In the genomic region with DNA sequence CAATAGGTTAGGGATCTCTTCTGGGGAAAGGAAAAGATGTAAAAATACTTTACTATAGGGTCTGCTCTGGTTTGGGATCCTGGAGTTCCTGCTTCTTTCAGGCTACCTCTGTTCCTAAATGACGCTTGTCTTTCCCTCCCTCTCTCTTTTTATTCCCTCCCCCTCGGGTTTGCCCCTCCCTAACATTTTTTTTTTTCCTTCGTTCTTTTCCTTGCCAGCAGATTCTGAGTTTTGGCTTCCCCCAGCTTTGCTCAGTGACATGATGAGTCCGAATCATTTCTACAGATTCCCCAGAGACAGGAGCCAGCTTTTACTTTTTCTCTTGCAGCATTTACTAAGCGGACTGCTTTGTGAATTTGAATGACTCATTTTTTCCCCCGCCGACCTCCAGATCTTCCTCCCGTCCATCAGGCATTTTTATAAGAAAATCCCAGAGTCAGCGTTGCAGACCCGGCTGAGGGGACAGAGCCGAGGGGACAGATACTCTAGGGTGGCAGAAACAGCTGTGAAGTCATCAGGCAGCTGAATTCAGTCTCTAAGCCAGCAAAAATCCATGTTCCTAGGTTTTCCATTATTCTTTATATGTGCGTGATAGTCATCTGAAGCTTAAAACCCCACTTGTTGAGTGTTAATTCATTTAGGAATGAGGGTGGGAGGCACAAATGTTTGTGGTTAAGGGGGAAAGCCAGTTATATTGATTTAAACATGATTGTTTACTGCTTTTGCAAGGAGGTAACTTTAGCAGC, we compare ENCODE assay signal across 9 cellular contexts. TPM values are rescaled to one million over a fixed set of nuclear protein-coding genes. Genes with fewer than 3 reads are reported as not detected.
A peak's percentile ranks its signal among the peaks of the same experiment; 100 is the strongest.
DNase-seq lines count a peak whose midpoint lies in the region; ATAC-seq and TF ChIP-seq lines count a peak whose summit lies in the region.
"Had no signal": no experiment of that assay in that cellular context is flagged by ENCODE, and none has a peak within 500 bp of the region (broad histone marks: within the 10 kb centered on the region; RNA-seq: fewer than 3 reads in every experiment).

A gene with protein sequence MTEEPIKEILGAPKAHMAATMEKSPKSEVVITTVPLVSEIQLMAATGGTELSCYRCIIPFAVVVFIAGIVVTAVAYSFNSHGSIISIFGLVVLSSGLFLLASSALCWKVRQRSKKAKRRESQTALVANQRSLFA (minus strand): TSS at position 123 of the 746 bp plus-strand sequence. CDS start 1,794 bp downstream, outside the sequence.

- H3K36me3 ChIP-seq in BE2C (no peaks in the 10 kb centered on the region), SJSA1 (no peaks in the 10 kb centered on the region), parathyroid adenoma (ENCODE audit: control insufficient read depth, insufficient read depth, low read length) (no peaks in the 10 kb centered on the region)

- H3K4me3 ChIP-seq in BE2C (ENCODE audit: low read depth, low read length): peak within 1 kb of the TSS; percentile 64
- peak within 1 kb of the TSS; percentile 29 for H3K4me3 ChIP-seq in SJSA1
- H3K4me3 ChIP-seq in parathyroid adenoma (ENCODE audit: low read depth, low read length): no peak within 1 kb of the TSS

- no peak for TF ChIP-seq CTCF in BE2C (IDR thresholded peaks at IDR 0.05; ENCODE audit: low read depth, low read length)
- TF ChIP-seq CTCF in parathyroid adenoma (IDR thresholded peaks at IDR 0.05): no peak

- H3K9me3 ChIP-seq in BE2C (no peaks in the 10 kb centered on the region), SJSA1 (replicated peaks) (no peaks in the 10 kb centered on the region), parathyroid adenoma (ENCODE audit: control insufficient read depth, low read length) (no peaks in the 10 kb centered on the region)

- H2AFZ ChIP-seq in parathyroid adenoma: peak within 1 kb of the TSS; percentile 48

- H3K27ac ChIP-seq in SJSA1 (peak within 1 kb of the TSS; percentile 25), parathyroid adenoma (no peak within 1 kb of the TSS)

- no peaks in the 10 kb centered on the region for H3K79me2 ChIP-seq in parathyroid adenoma

- H3K9ac ChIP-seq in parathyroid adenoma: no peak within 1 kb of the TSS

- H3K4me1 ChIP-seq in BE2C: peaks cover 41% of the 10 kb centered on the region
- peaks cover 45% of the 10 kb centered on the region for H3K4me1 ChIP-seq in SJSA1 (replicated peaks)
- no peaks in the 10 kb centered on the region for H3K4me1 ChIP-seq in parathyroid adenoma

- no peak within 1 kb of the TSS for H3K4me2 ChIP-seq in parathyroid adenoma (ENCODE audit: low read length)

- H3K27me3 ChIP-seq in BE2C: no peaks in the 10 kb centered on the region
- H3K27me3 ChIP-seq in SJSA1 (replicated peaks): no peaks in the 10 kb centered on the region
- no peaks in the 10 kb centered on the region for H3K27me3 ChIP-seq in parathyroid adenoma (ENCODE audit: control insufficient read depth, insufficient read depth, low read length)

- DNase-seq in BE2C (peak; percentile 51), SJSA1 (ENCODE audit: low read depth in 1 of 2, low spot score in 2 of 2) (peak; percentile 75 to 86), fibroblast of the conjunctiva (ENCODE audit: low read depth) (peak; percentile 96), NCI-H2107 treated with DMSO at 0.1 percent for 48 hours (lab: John Stamatoyannopoulos, UW; ENCODE audit: unreplicated experiment) (no peak), NCI-H524 treated with DMSO at 0.1 percent for 48 hours (lab: John Stamatoyannopoulos, UW) (no peak)
- DNase-seq in stimulated activated CD4-positive, alpha-beta T cell treated with anti-CD3 and anti-CD28 coated beads, Interleukin-1b, Interleukin-23, amount 100 ng/mL, for 48 hours: no peak
- DNase-seq: activated T-cell treated with anti-CD3 and anti-CD28 coated beads for 4 hours had no signal

- no peak for ATAC-seq in GM18873 (IDR thresholded peaks at IDR 0.05; ENCODE audit: low FRiP score, unreplicated experiment)

RNA-seq across cellular contexts. Expression of the gene that starts here (rescaled TPM):
- polyA plus RNA-seq in BE2C (2012; ENCODE audit: insufficient read depth, insufficient read length, low read depth): 8.4 TPM
- 2.6 and 3.4 TPM in 2 replicates for total RNA-seq in SJSA1 (2014; rRNA removed; shearing (Covaris generic))

Comparison
In these comparisons a context has a peak if more than half of its experiments do, and no peak if none do; other contexts are left out.
1. DNase-seq: peak in BE2C (single experiment), SJSA1 (2 of 2) and fibroblast of the conjunctiva (single experiment); none in stimulated activated CD4-positive, alpha-beta T cell treated with anti-CD3 and anti-CD28 coated beads, Interleukin-1b, Interleukin-23, amount 100 ng/mL, for 48 hours (single experiment), NCI-H2107 treated with DMSO at 0.1 percent for 48 hours (single experiment) and NCI-H524 treated with DMSO at 0.1 percent for 48 hours (single experiment).